Comparison of ENCODE assay signal across 10 cellular contexts in genomic region chr18:45755936-45756335, GRCh38. TPM values are rescaled to one million over a fixed set of nuclear protein-coding genes. Genes with fewer than 3 reads are reported as not detected.
DNase-seq lines count a peak whose midpoint lies in the region; ATAC-seq and TF ChIP-seq lines count a peak whose summit lies in the region.
"Had no signal": no experiment of that assay in that cellular context is flagged by ENCODE, and none has a peak within 500 bp of the region (broad histone marks: within the 10 kb centered on the region; RNA-seq: fewer than 3 reads in every experiment).

No MANE protein-coding gene starts in this region.

- H3K27ac ChIP-seq in right lobe of liver, result no peak overlapping the region

- H3K9me3 Mint-ChIP-seq in activated T-cell treated with anti-CD3 and anti-CD28 coated beads, Interleukin-2, amount 50 U/mL, for 24 hours, result no peaks in the 10 kb centered on the region
- H3K9me3 Mint-ChIP-seq: CD8-positive, alpha-beta T cell; stimulated activated effector memory CD8-positive, alpha-beta T cell treated with anti-CD3 and anti-CD28 coated beads, Interleukin-12 subunit alpha, Interleukin-12 subunit beta, amount 100 ng/mL, for 72 hours had no signal

- no peak overlapping the region for H3K4me3 Mint-ChIP-seq in activated T-cell treated with anti-CD3 and anti-CD28 coated beads, Interleukin-2, amount 50 U/mL, for 24 hours
- H3K4me3 Mint-ChIP-seq: CD8-positive, alpha-beta T cell; stimulated activated effector memory CD8-positive, alpha-beta T cell treated with anti-CD3 and anti-CD28 coated beads, Interleukin-12 subunit alpha, Interleukin-12 subunit beta, amount 100 ng/mL, for 72 hours had no signal

- intact Hi-C loops in right lobe of liver (cut with DNase I), result no loop called here

- TF ChIP-seq POLR2A in right lobe of liver (IDR thresholded peaks at IDR 0.05), result no peak

- H3K4me1 Mint-ChIP-seq in activated T-cell treated with anti-CD3 and anti-CD28 coated beads, Interleukin-2, amount 50 U/mL, for 24 hours (ENCODE audit: low read depth), result no peaks in the 10 kb centered on the region

- H3K36me3 ChIP-seq in right lobe of liver, result no peaks in the 10 kb centered on the region

- whole genome bisulfite sequencing in right lobe of liver (ENCODE audit: insufficient coverage, low coverage, low lambda C conversion rate, missing lambda C conversion rate), result 13% methylated on average over 3 of the region's 3 CpGs

- ATAC-seq in right lobe of liver, result peak; percentile 62 to 90 (median 72)
- ATAC-seq in HG02763 (IDR thresholded peaks at IDR 0.05; ENCODE audit: unreplicated experiment), result no peak
- ATAC-seq: CD8-positive, alpha-beta T cell; stimulated activated effector memory CD8-positive, alpha-beta T cell treated with anti-CD3 and anti-CD28 coated beads, Interleukin-12 subunit alpha, Interleukin-12 subunit beta, amount 100 ng/mL, for 72 hours had no signal

- H3K36me3 Mint-ChIP-seq in activated T-cell treated with anti-CD3 and anti-CD28 coated beads, Interleukin-2, amount 50 U/mL, for 24 hours (ENCODE audit: low read depth), result no peaks in the 10 kb centered on the region
- H3K36me3 Mint-ChIP-seq: CD8-positive, alpha-beta T cell; stimulated activated effector memory CD8-positive, alpha-beta T cell treated with anti-CD3 and anti-CD28 coated beads, Interleukin-12 subunit alpha, Interleukin-12 subunit beta, amount 100 ng/mL, for 72 hours had no signal

- no peak overlapping the region for H3K27ac Mint-ChIP-seq in activated T-cell treated with anti-CD3 and anti-CD28 coated beads, Interleukin-2, amount 50 U/mL, for 24 hours
- H3K27ac Mint-ChIP-seq: CD8-positive, alpha-beta T cell; stimulated activated effector memory CD8-positive, alpha-beta T cell treated with anti-CD3 and anti-CD28 coated beads, Interleukin-12 subunit alpha, Interleukin-12 subunit beta, amount 100 ng/mL, for 72 hours had no signal

- H3K27me3 ChIP-seq in right lobe of liver, result no peaks in the 10 kb centered on the region

- DNase-seq in AG20443 (ENCODE audit: low spot score), result peak; percentile 24
- DNase-seq in NCI-H1092 treated with DMSO at 0.1 percent for 48 hours (lab: John Stamatoyannopoulos, UW), result peak; percentile 41
- peak; percentile 98 for DNase-seq in dermis blood vessel endothelial cell
- peak in 1 of 3 donors; percentile 51 for DNase-seq in right lobe of liver
- no peak for DNase-seq in effector CD4-positive, alpha-beta T cell
- no peak for DNase-seq in activated T-cell treated with anti-CD3 and anti-CD28 coated beads, Interleukin-2, amount 50 U/mL, for 24 hours
- DNase-seq in GM19240 (ENCODE audit: insufficient read length, low spot score), result no peak
- DNase-seq: CD8-positive, alpha-beta T cell had no signal

- H3K9me3 ChIP-seq in right lobe of liver, result no peaks in the 10 kb centered on the region

- H3K4me1 ChIP-seq in right lobe of liver, result no peaks in the 10 kb centered on the region

- H3K27me3 Mint-ChIP-seq in activated T-cell treated with anti-CD3 and anti-CD28 coated beads, Interleukin-2, amount 50 U/mL, for 24 hours, result peaks cover 24% of the 10 kb centered on the region

- no peak overlapping the region for H3K4me3 ChIP-seq in right lobe of liver

- TF ChIP-seq CTCF in right lobe of liver (IDR thresholded peaks at IDR 0.05), result no peak

RNA-seq across cellular contexts. Expression of gene SLC14A1, which starts 32.0 kb away (rescaled TPM):
- total RNA-seq in dermis blood vessel endothelial cell (not detected in 2 replicates), right lobe of liver (1 to 10 TPM in 3 of 6 experiments, under 1 TPM in 3; 0.26 to 1.9 (median 1.0) TPM)

Comparison
In these comparisons a context has a peak if more than half of its experiments do, and no peak if none do; other contexts are left out.
1. DNase-seq: peak in AG20443 (single experiment), NCI-H1092 treated with DMSO at 0.1 percent for 48 hours (single experiment) and dermis blood vessel endothelial cell (single experiment); none in effector CD4-positive, alpha-beta T cell (single experiment), activated T-cell treated with anti-CD3 and anti-CD28 coated beads, Interleukin-2, amount 50 U/mL, for 24 hours (single experiment) and GM19240 (single experiment).